ENCODE assay signal across 8 cellular contexts in genomic region chr9:76576344-76576743, GRCh38.
DNase-seq lines count a peak whose midpoint lies in the region; ATAC-seq and TF ChIP-seq lines count a peak whose summit lies in the region.

No MANE protein-coding gene starts in this region.

- H3K4me1 ChIP-seq in adipocyte (ENCODE audit: control insufficient read depth, insufficient read depth, low read length) (peaks cover 3% of the 10 kb centered on the region), neutrophil (ENCODE audit: control insufficient read depth in 1 of 2, insufficient read depth in 1 of 2, low read depth in 1 of 2, low read length in 1 of 2) (peaks cover 17 to 26% of the 10 kb centered on the region in 2 experiments)

- H3K36me3 ChIP-seq in adipocyte (ENCODE audit: control insufficient read depth, insufficient read depth, low read length, severe bottlenecking) (no peaks in the 10 kb centered on the region), neutrophil (no peaks in the 10 kb centered on the region)

- H3K27ac ChIP-seq in neutrophil = peak overlapping the region; percentile 32

- H3K9me3 ChIP-seq in adipocyte (ENCODE audit: control insufficient read depth, low read length) = no peaks in the 10 kb centered on the region
- no peaks in the 10 kb centered on the region for H3K9me3 ChIP-seq in neutrophil

- no peak overlapping the region for H3K9ac ChIP-seq in adipocyte (ENCODE audit: low read length)

- no peak overlapping the region for H3K4me3 ChIP-seq in adipocyte (ENCODE audit: low read length)
- H3K4me3 ChIP-seq in neutrophil (ENCODE audit: low read depth in 1 of 2, low read length in 1 of 2) = no peak overlapping the region

- TF ChIP-seq CTCF in neutrophil (IDR thresholded peaks at IDR 0.05) = no peak

- ATAC-seq in GM18861 (IDR thresholded peaks at IDR 0.05; ENCODE audit: unreplicated experiment) (peak; percentile 87), HG02884 (IDR thresholded peaks at IDR 0.05; ENCODE audit: unreplicated experiment) (peak; percentile 81)

- DNase-seq in RPMI7951 (ENCODE audit: low read depth) = peak; percentile 85
- peak; percentile 76 for DNase-seq in adipocyte (ENCODE audit: low read depth)
- DNase-seq in retina = no peak
- DNase-seq in NCI-H1694 treated with DMSO at 0.1 percent for 48 hours (lab: John Stamatoyannopoulos, UW) = no peak
- DNase-seq in cerebellar cortex (ENCODE audit: low spot score) = no peak

- H3K27me3 ChIP-seq in adipocyte (replicated peaks; ENCODE audit: control insufficient read depth, insufficient read depth, low read length) (no peaks in the 10 kb centered on the region), neutrophil (no peaks in the 10 kb centered on the region)

Comparison
In these comparisons a context has a peak if more than half of its experiments do, and no peak if none do; other contexts are left out.
1. DNase-seq: peak in RPMI7951 (single experiment) and adipocyte (single experiment); none in retina (single experiment), NCI-H1694 treated with DMSO at 0.1 percent for 48 hours (single experiment) and cerebellar cortex (single experiment).